Comparison of ENCODE assay signal across 31 cellular contexts in genomic region chrX:12440245-12440644, GRCh38.
"Had no signal": no experiment of that assay in that cellular context is flagged by ENCODE, and none has a peak within 500 bp of the region (broad histone marks: within the 10 kb centered on the region; RNA-seq: fewer than 3 reads in every experiment).

No MANE protein-coding gene starts in this region.

- H3K9me3 Mint-ChIP-seq: activated CD4-positive, alpha-beta memory T cell treated with anti-CD3 and anti-CD28 coated beads, Interleukin-2, amount 10 ng/mL, durations not matched to agents 7 days and 5 days; activated naive CD4-positive, alpha-beta T cell treated with anti-CD3 and anti-CD28 coated beads for 36 hours; activated naive CD4-positive, alpha-beta T cell treated with anti-CD3 and anti-CD28 coated beads, Interleukin-2, amount 50 U/mL, for 72 hours; activated T-cell treated with anti-CD3 and anti-CD28 coated beads, Interleukin-2, amount 50 U/mL, for 24 hours; activated T-helper 2 cell treated with anti-CD3 and anti-CD28 coated beads, Interferon-gamma antibody, Interleukin-2, Interleukin-4, amounts not matched to agents 10 μg/mL and 5 μg/mL and 100 μg/mL, durations not matched to agents 14 hours and 24 hours and 36 hours had no signal

- ATAC-seq: activated CD8-positive, alpha-beta memory T cell treated with anti-CD3 and anti-CD28 coated beads, Interleukin-2, amount 10 ng/mL, durations not matched to agents 7 days and 5 days; activated naive CD4-positive, alpha-beta T cell treated with anti-CD3 and anti-CD28 coated beads, Interleukin-2, amount 50 U/mL, for 72 hours; body of pancreas; PC-3 had no signal

- H3K27me3 Mint-ChIP-seq: activated CD4-positive, alpha-beta memory T cell treated with anti-CD3 and anti-CD28 coated beads, Interleukin-2, amount 10 ng/mL, durations not matched to agents 7 days and 5 days; activated CD8-positive, alpha-beta memory T cell treated with anti-CD3 and anti-CD28 coated beads, Interleukin-2, amount 10 ng/mL, durations not matched to agents 7 days and 5 days had no signal

- H3K4me3 Mint-ChIP-seq: activated CD4-positive, alpha-beta memory T cell treated with anti-CD3 and anti-CD28 coated beads, Interleukin-2, amount 10 ng/mL, durations not matched to agents 7 days and 5 days; activated CD8-positive, alpha-beta memory T cell treated with anti-CD3 and anti-CD28 coated beads, Interleukin-2, amount 10 ng/mL, durations not matched to agents 7 days and 5 days; activated naive CD4-positive, alpha-beta T cell treated with anti-CD3 and anti-CD28 coated beads for 36 hours; activated T-cell treated with anti-CD3 and anti-CD28 coated beads, Interleukin-2, amount 50 U/mL, for 24 hours had no signal

- H3K4me1 ChIP-seq: adrenal gland, body of pancreas, breast epithelium, Peyer's patch had no signal

- H3K27ac ChIP-seq: adrenal gland, body of pancreas, breast epithelium, Peyer's patch, VCaP had no signal

- DNase-seq: activated CD4-positive, alpha-beta memory T cell treated with anti-CD3 and anti-CD28 coated beads, Interleukin-2, amount 10 ng/mL, durations not matched to agents 7 days and 5 days; activated CD4-positive, alpha-beta T cell treated with anti-CD3 and anti-CD28 coated beads for 1 hour; activated CD4-positive, alpha-beta T cell treated with anti-CD3 and anti-CD28 coated beads for 48 hours; activated CD4-positive, CD25-positive, alpha-beta regulatory T cell; activated CD8-positive, alpha-beta memory T cell treated with anti-CD3 and anti-CD28 coated beads for 24 hours; activated CD8-positive, alpha-beta memory T cell treated with anti-CD3 and anti-CD28 coated beads, Interleukin-2, amount 10 ng/mL, durations not matched to agents 7 days and 5 days; activated gamma-delta T cell treated with Interleukin-2 at 50 U/mL for 16 hours; activated naive CD4-positive, alpha-beta T cell treated with anti-CD3 and anti-CD28 coated beads for 36 hours; activated T-cell treated with anti-CD3 and anti-CD28 coated beads, Interleukin-2, amount 50 U/mL, for 24 hours; adrenal gland; body of pancreas; Karpas-422; NCI-H1105; NCI-H1417 treated with DMSO at 0.1 percent for 48 hours; NCI-H187 treated with DMSO at 0.1 percent for 48 hours; NCI-H2171 treated with DMSO at 0.1 percent for 48 hours; NCI-H226; NCI-H446 treated with DMSO at 0.1 percent for 48 hours; NCI-H524; PC-3; Peyer's patch; RPMI8226; SHP77 treated with DMSO at 0.1 percent for 48 hours; SW 1271; T-helper 1 cell; T-helper 2 cell; T-helper 9 cell had no signal

- H3K27me3 ChIP-seq: adrenal gland, body of pancreas, Peyer's patch had no signal

- H3K9me3 ChIP-seq: adrenal gland, body of pancreas, breast epithelium, Peyer's patch had no signal

- H3K4me3 ChIP-seq: adrenal gland, body of pancreas, breast epithelium, Peyer's patch had no signal

- H3K36me3 Mint-ChIP-seq: activated CD8-positive, alpha-beta memory T cell treated with anti-CD3 and anti-CD28 coated beads, Interleukin-2, amount 10 ng/mL, durations not matched to agents 7 days and 5 days; activated naive CD4-positive, alpha-beta T cell treated with anti-CD3 and anti-CD28 coated beads, Interleukin-2, amount 50 U/mL, for 72 hours had no signal

- H3K36me3 ChIP-seq: adrenal gland, breast epithelium, Peyer's patch had no signal

- H3K27ac Mint-ChIP-seq: activated CD4-positive, alpha-beta memory T cell treated with anti-CD3 and anti-CD28 coated beads, Interleukin-2, amount 10 ng/mL, durations not matched to agents 7 days and 5 days; activated CD8-positive, alpha-beta memory T cell treated with anti-CD3 and anti-CD28 coated beads, Interleukin-2, amount 10 ng/mL, durations not matched to agents 7 days and 5 days; activated naive CD4-positive, alpha-beta T cell treated with anti-CD3 and anti-CD28 coated beads for 36 hours; activated naive CD4-positive, alpha-beta T cell treated with anti-CD3 and anti-CD28 coated beads, Interleukin-2, amount 50 U/mL, for 72 hours; activated T-cell treated with anti-CD3 and anti-CD28 coated beads, Interleukin-2, amount 50 U/mL, for 24 hours; activated T-helper 2 cell treated with anti-CD3 and anti-CD28 coated beads, Interferon-gamma antibody, Interleukin-2, Interleukin-4, amounts not matched to agents 10 μg/mL and 5 μg/mL and 100 μg/mL, durations not matched to agents 14 hours and 24 hours and 36 hours had no signal
